6 cellular contexts compared by ENCODE assay signal in the genomic region with DNA sequence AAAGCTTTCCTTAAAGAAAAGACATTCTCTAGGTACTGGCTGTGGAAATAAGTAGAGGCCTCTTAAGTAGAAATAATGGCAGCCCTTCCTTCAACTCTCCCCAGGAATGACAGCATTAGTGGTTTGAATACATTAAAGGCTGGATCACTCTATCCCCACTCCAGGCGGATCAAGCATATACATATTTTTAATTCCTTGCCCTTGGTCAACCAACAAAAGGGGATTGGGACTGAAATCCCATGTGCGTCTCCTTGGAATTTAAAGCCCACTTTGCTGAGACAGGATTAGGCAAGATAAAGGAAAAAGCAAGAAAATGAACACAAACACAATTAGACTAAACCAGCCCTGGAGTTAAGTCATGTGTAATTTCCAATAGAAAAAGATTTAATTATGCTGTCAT.
"Had no signal": no experiment of that assay in that cellular context is flagged by ENCODE, and none has a peak within 500 bp of the region (broad histone marks: within the 10 kb centered on the region; RNA-seq: fewer than 3 reads in every experiment).

No MANE protein-coding gene starts in this region.

- H3K9me3 Mint-ChIP-seq: GM23338 had no signal

- DNase-seq: H9, HFFc6, IMR-90 had no signal

- H3K4me1 Mint-ChIP-seq: GM23338, H9 had no signal

- H3K27ac Mint-ChIP-seq: GM23338, H9, HFFc6 had no signal

- H3K4me3 Mint-ChIP-seq: GM23338, H9, HFFc6 had no signal

- ATAC-seq: GM23338, HCT116, K562 had no signal

- H3K4me3 ChIP-seq: GM23338, K562 had no signal
